ENCODE assay signal across 1 cellular context in the genomic region with DNA sequence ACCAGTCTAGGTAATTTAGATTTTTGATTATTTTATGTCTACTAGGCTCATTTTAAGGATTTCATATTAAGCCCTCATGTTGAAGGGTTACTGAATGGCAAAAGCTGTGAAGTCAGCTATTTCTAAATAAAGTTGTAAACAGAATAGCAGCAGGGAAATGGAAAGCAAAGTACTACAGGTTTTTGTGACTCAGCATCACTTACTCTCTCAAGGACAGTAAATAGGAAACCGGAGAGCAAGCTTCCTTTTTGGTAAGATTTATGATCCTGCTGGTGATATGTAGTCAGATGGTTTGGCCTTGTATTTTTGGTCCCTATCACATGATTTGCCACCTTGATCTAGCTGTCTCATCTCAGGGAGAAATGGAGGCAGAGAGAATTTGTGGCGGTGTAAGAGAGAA.
TF ChIP-seq lines count a peak whose summit lies in the region.

No MANE protein-coding gene starts in this region.

TF ChIP-seq in HepG2, 621 proteins besides CTCF, POLR2A, EP300 and RAD21 (continued from another document and continues in another):
- TF ChIP-seq, protein P1, sequence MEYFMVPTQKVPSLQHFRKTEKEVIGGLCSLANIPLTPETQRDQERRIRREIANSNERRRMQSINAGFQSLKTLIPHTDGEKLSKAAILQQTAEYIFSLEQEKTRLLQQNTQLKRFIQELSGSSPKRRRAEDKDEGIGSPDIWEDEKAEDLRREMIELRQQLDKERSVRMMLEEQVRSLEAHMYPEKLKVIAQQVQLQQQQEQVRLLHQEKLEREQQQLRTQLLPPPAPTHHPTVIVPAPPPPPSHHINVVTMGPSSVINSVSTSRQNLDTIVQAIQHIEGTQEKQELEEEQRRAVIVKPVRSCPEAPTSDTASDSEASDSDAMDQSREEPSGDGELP (IDR thresholded peaks at IDR 0.05; ENCODE audit: borderline replicate concordance, low read depth): no peak
- TF ChIP-seq, protein P2, sequence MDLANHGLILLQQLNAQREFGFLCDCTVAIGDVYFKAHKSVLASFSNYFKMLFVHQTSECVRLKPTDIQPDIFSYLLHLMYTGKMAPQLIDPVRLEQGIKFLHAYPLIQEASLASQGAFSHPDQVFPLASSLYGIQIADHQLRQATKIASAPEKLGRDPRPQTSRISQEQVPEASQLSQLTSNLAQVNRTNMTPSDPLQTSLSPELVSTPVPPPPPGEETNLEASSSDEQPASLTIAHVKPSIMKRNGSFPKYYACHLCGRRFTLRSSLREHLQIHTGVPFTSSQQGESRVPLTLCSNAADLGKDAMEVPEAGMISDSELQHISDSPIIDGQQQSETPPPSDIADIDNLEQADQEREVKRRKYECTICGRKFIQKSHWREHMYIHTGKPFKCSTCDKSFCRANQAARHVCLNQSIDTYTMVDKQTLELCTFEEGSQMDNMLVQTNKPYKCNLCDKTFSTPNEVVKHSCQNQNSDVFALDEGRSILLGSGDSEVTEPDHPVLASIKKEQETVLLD (CRISPR knock-in tag; IDR thresholded peaks at IDR 0.05; ENCODE audit: low read depth): no peak
- no peak for TF ChIP-seq ZC3H4 (CRISPR knock-in tag; IDR thresholded peaks at IDR 0.05; ENCODE audit: borderline replicate concordance)
- TF ChIP-seq KLF6 (CRISPR knock-in tag; IDR thresholded peaks at IDR 0.05): no peak
- no peak for TF ChIP-seq JARID2 (CRISPR knock-in tag; IDR thresholded peaks at IDR 0.05; ENCODE audit: insufficient replicate concordance)
- TF ChIP-seq, protein P3, sequence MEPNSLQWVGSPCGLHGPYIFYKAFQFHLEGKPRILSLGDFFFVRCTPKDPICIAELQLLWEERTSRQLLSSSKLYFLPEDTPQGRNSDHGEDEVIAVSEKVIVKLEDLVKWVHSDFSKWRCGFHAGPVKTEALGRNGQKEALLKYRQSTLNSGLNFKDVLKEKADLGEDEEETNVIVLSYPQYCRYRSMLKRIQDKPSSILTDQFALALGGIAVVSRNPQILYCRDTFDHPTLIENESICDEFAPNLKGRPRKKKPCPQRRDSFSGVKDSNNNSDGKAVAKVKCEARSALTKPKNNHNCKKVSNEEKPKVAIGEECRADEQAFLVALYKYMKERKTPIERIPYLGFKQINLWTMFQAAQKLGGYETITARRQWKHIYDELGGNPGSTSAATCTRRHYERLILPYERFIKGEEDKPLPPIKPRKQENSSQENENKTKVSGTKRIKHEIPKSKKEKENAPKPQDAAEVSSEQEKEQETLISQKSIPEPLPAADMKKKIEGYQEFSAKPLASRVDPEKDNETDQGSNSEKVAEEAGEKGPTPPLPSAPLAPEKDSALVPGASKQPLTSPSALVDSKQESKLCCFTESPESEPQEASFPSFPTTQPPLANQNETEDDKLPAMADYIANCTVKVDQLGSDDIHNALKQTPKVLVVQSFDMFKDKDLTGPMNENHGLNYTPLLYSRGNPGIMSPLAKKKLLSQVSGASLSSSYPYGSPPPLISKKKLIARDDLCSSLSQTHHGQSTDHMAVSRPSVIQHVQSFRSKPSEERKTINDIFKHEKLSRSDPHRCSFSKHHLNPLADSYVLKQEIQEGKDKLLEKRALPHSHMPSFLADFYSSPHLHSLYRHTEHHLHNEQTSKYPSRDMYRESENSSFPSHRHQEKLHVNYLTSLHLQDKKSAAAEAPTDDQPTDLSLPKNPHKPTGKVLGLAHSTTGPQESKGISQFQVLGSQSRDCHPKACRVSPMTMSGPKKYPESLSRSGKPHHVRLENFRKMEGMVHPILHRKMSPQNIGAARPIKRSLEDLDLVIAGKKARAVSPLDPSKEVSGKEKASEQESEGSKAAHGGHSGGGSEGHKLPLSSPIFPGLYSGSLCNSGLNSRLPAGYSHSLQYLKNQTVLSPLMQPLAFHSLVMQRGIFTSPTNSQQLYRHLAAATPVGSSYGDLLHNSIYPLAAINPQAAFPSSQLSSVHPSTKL (CRISPR knock-in tag; IDR thresholded peaks at IDR 0.05): peak; percentile 68
- TF ChIP-seq NFYC (CRISPR knock-in tag; IDR thresholded peaks at IDR 0.05): no peak
- TF ChIP-seq, protein P4, sequence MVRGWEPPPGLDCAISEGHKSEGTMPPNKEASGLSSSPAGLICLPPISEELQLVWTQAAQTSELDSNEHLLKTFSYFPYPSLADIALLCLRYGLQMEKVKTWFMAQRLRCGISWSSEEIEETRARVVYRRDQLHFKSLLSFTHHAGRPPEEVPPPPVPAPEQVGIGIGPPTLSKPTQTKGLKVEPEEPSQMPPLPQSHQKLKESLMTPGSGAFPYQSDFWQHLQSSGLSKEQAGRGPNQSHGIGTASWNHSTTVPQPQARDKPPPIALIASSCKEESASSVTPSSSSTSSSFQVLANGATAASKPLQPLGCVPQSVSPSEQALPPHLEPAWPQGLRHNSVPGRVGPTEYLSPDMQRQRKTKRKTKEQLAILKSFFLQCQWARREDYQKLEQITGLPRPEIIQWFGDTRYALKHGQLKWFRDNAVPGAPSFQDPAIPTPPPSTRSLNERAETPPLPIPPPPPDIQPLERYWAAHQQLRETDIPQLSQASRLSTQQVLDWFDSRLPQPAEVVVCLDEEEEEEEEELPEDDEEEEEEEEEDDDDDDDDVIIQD (CRISPR knock-in tag; IDR thresholded peaks at IDR 0.05; ENCODE audit: low read depth): 0 out of 2 replicates have a peak, but pooled peaks have one; percentile 70
- TF ChIP-seq ZNF282 (IDR thresholded peaks at IDR 0.05; ENCODE audit: partially characterized antibody): no peak
- TF ChIP-seq, protein P5, sequence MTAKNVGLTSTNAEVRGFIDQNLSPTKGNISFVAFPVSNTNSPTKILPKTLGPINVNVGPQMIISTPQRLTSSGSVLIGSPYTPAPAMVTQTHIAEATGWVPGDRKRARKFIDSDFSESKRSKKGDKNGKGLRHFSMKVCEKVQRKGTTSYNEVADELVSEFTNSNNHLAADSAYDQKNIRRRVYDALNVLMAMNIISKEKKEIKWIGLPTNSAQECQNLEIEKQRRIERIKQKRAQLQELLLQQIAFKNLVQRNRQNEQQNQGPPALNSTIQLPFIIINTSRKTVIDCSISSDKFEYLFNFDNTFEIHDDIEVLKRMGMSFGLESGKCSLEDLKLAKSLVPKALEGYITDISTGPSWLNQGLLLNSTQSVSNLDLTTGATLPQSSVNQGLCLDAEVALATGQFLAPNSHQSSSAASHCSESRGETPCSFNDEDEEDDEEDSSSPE (CRISPR knock-in tag; IDR thresholded peaks at IDR 0.05): no peak
- TF ChIP-seq KDM1A (CRISPR knock-in tag; IDR thresholded peaks at IDR 0.05): no peak
- TF ChIP-seq RBAK (CRISPR knock-in tag; IDR thresholded peaks at IDR 0.05): no peak
- TF ChIP-seq ZNF230 (CRISPR knock-in tag; IDR thresholded peaks at IDR 0.05): no peak
- TF ChIP-seq HOXA5 (CRISPR knock-in tag; IDR thresholded peaks at IDR 0.05): no peak
- TF ChIP-seq ZBTB7A (CRISPR knock-in tag; IDR thresholded peaks at IDR 0.05): no peak
- TF ChIP-seq ZNF350 (CRISPR knock-in tag; IDR thresholded peaks at IDR 0.05; ENCODE audit: borderline replicate concordance, low read depth): no peak
- TF ChIP-seq ZBTB39 (CRISPR knock-in tag; IDR thresholded peaks at IDR 0.05): no peak
- no peak for TF ChIP-seq SMAD9 (CRISPR knock-in tag; IDR thresholded peaks at IDR 0.05)
- no peak for TF ChIP-seq ZNF878 (CRISPR knock-in tag; IDR thresholded peaks at IDR 0.05)
- peak; percentile 52; the same call in 1 of the 2 replicates for TF ChIP-seq ETV5 (CRISPR knock-in tag; IDR thresholded peaks at IDR 0.05; ENCODE audit: borderline replicate concordance)
- TF ChIP-seq DRAP1 (CRISPR knock-in tag; IDR thresholded peaks at IDR 0.05): no peak
- TF ChIP-seq, protein P6, sequence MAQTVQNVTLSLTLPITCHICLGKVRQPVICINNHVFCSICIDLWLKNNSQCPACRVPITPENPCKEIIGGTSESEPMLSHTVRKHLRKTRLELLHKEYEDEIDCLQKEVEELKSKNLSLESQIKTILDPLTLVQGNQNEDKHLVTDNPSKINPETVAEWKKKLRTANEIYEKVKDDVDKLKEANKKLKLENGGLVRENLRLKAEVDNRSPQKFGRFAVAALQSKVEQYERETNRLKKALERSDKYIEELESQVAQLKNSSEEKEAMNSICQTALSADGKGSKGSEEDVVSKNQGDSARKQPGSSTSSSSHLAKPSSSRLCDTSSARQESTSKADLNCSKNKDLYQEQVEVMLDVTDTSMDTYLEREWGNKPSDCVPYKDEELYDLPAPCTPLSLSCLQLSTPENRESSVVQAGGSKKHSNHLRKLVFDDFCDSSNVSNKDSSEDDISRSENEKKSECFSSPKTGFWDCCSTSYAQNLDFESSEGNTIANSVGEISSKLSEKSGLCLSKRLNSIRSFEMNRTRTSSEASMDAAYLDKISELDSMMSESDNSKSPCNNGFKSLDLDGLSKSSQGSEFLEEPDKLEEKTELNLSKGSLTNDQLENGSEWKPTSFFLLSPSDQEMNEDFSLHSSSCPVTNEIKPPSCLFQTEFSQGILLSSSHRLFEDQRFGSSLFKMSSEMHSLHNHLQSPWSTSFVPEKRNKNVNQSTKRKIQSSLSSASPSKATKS (CRISPR knock-in tag; IDR thresholded peaks at IDR 0.05): no peak
- no peak for TF ChIP-seq SIN3A (IDR thresholded peaks at IDR 0.05; ENCODE audit: borderline replicate concordance, low read depth, low read length)
- peak; percentile 28; the same call in 1 of the 2 replicates for TF ChIP-seq SAP130 (CRISPR knock-in tag; IDR thresholded peaks at IDR 0.05; ENCODE audit: low read depth)
- TF ChIP-seq ZNF383 (CRISPR knock-in tag; IDR thresholded peaks at IDR 0.05; ENCODE audit: borderline replicate concordance): no peak
- TF ChIP-seq ZNF318 (CRISPR knock-in tag; IDR thresholded peaks at IDR 0.05): no peak
- TF ChIP-seq ZNF567 (CRISPR knock-in tag; IDR thresholded peaks at IDR 0.05; ENCODE audit: borderline replicate concordance): no peak
- TF ChIP-seq ZNF205 (CRISPR knock-in tag; IDR thresholded peaks at IDR 0.05): no peak
- no peak for TF ChIP-seq SATB2 (CRISPR knock-in tag; IDR thresholded peaks at IDR 0.05)
- no peak for TF ChIP-seq TCF12 (IDR thresholded peaks at IDR 0.05)
- TF ChIP-seq TCF12 (CRISPR knock-in tag; IDR thresholded peaks at IDR 0.05): no peak
- TF ChIP-seq ZBTB3 (CRISPR knock-in tag; IDR thresholded peaks at IDR 0.05; ENCODE audit: borderline replicate concordance, low read depth): no peak
- TF ChIP-seq ZNF264 (CRISPR knock-in tag; IDR thresholded peaks at IDR 0.05): no peak
